ENCODE assay signal across 14 cellular contexts in the genomic region with DNA sequence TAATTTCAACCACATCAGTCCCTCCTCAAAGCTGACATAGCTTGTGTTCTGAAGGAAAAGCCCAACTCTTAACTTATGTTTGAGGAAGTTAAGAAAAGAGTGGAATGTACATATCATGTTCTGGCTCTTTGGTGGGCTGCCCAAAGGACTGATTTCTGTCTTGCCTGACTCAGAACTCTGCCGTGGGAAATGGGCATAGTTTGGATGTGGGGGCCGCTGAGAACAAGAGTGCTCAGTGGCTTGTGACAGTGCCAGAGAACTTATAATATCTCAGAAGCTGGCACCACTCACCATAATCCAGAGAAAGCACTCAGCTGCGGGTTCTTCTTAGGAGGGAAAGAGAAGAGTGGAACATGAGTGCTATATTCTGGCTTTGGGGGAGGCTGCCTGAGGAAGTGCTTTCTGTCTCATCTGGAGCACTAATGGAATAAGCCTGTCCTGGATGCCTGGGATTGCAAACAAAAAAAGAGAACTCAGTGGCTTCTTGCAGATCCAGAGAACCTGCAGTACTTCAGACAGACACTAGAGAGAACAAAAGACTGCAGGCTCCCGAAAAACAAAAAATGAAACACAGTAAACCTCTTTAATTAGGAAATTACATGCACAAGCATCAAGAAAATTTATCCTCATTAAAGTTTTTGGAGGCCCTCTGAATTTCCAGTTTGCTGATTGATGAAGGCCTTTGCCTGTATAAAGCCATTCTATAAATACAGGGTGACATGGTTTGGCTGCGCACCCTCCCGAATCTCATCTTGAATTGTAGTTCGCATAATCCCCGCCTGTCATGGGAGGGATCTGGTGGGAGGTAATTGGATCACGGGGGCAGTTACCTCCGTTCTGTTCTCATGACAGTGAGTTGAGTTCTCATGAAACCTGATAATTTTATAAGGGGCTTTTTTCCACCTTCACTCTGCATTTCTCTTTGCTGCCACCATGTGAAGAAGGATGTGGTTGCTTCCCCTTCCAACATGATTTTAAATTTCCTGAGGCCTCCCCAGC.
DNase-seq lines count a peak whose midpoint lies in the region; ATAC-seq, FAIRE-seq and TF ChIP-seq lines count a peak whose summit lies in the region.
"Had no signal": no experiment of that assay in that cellular context is flagged by ENCODE, and none has a peak within 500 bp of the region (broad histone marks: within the 10 kb centered on the region; RNA-seq: fewer than 3 reads in every experiment).

No MANE protein-coding gene starts in this region.

- DNase-seq in NB4 (ENCODE audit: low read depth) (no peak), bronchial epithelial cell (ENCODE audit: low read depth) (peak; percentile 8), lung microvascular endothelial cell (ENCODE audit: low read depth in 2 of 2) (peak; percentile 3), DMS79 (lab: John Stamatoyannopoulos, UW) (no peak), mucosa of gallbladder (ENCODE audit: low spot score) (no peak), T-helper 2 cell (no peak)
- DNase-seq: activated CD4-positive, alpha-beta memory T cell treated with anti-CD3 and anti-CD28 coated beads, Interleukin-2, amount 10 ng/mL, durations not matched to agents 7 days and 5 days; amygdala; NCI-H187 treated with DMSO at 0.1 percent for 48 hours; T-helper 9 cell had no signal

- H3K36me3 ChIP-seq in ES-I3 (ENCODE audit: insufficient read depth, low read length) (no peaks in the 10 kb centered on the region), bronchial epithelial cell (ENCODE audit: control insufficient read depth, insufficient read depth, low read length) (no peaks in the 10 kb centered on the region)

- no peaks in the 10 kb centered on the region for H3K4me1 ChIP-seq in ES-I3 (ENCODE audit: insufficient read depth, low read length)
- H3K4me1 ChIP-seq: parathyroid adenoma had no signal

- peak overlapping the region; percentile 35; the same call in 1 of the 2 replicates for H3K9ac ChIP-seq in ES-I3 (ENCODE audit: low read depth, low read length)
- H3K9ac ChIP-seq: parathyroid adenoma had no signal

- H3K4me3 ChIP-seq in NB4 (ENCODE audit: low read depth, low read length) (no peak overlapping the region), bronchial epithelial cell (ENCODE audit: low read depth, low read length) (no peak overlapping the region)

- H3K27me3 ChIP-seq in bronchial epithelial cell (ENCODE audit: control insufficient read depth, insufficient read depth, low read length): no peaks in the 10 kb centered on the region

- TF ChIP-seq CTCF in NB4 (IDR thresholded peaks at IDR 0.05; ENCODE audit: low read depth, low read length) (peak; percentile 12), bronchial epithelial cell (IDR thresholded peaks at IDR 0.05; ENCODE audit: insufficient read depth, low read length, severe bottlenecking) (peak; percentile 29)

- FAIRE-seq in bronchial epithelial cell (lab: Jason Lieb, UNC): no peak

- H3K9me3 ChIP-seq in ES-I3 (ENCODE audit: control insufficient read depth, insufficient read depth, low read length): no peaks in the 10 kb centered on the region

- ATAC-seq in HG02852 (IDR thresholded peaks at IDR 0.05; ENCODE audit: unreplicated experiment): no peak
- ATAC-seq: Right ventricle myocardium inferior had no signal

- no peak for TF ChIP-seq POLR2A in NB4 (IDR thresholded peaks at IDR 0.05; ENCODE audit: extremely low read depth, insufficient read length)

Comparison
In these comparisons a context has a peak if more than half of its experiments do, and no peak if none do; other contexts are left out.
1. DNase-seq: peak in bronchial epithelial cell (single experiment) and lung microvascular endothelial cell (2 of 2); none in NB4 (single experiment), DMS79 (single experiment), mucosa of gallbladder (single experiment) and T-helper 2 cell (0 of 5).